13 cellular contexts compared by ENCODE assay signal in the genomic region with DNA sequence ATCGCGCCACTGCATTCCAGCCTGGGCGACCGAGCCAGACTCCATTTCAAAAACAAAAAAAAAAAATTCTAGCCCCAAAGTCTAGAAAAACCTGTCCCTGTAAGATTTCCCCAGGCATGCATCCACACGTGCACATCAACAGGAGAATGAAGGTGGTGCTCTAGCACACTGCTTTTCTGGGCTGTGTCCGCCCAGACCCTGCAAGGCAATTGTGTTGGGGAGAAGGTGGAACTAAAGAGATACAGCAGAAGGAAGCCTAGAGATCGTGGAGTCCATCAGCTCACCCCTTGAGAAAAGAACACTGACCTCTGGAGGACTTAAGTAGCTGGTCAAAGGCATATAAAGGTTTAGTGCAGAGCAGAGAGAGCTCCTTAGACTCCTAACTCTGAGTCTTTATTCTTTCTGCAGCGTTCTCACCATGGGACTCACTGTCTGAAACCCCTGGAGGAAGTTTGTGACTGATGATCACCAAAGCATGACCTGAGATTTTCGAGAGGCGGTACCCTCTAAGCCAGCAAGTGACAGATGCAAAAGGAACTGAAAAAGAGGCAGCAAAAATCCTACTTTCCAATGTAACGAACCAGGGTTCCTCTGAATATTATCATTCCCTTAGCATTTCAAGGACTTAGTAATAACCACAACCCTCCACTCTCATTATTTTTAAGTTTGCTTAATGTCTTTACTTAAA.
A peak's percentile ranks its signal among the peaks of the same experiment; 100 is the strongest.
DNase-seq lines count a peak whose midpoint lies in the region; ATAC-seq and TF ChIP-seq lines count a peak whose summit lies in the region.
"Had no signal": no experiment of that assay in that cellular context is flagged by ENCODE, and none has a peak within 500 bp of the region (broad histone marks: within the 10 kb centered on the region; RNA-seq: fewer than 3 reads in every experiment).

No MANE protein-coding gene starts in this region.

- no peaks in the 10 kb centered on the region for H3K4me1 Mint-ChIP-seq in CD4-positive, alpha-beta T cell (ENCODE audit: low read depth)
- H3K4me1 Mint-ChIP-seq: mesothelial cell of epicardium had no signal

- no peak overlapping the region for H3K27ac Mint-ChIP-seq in CD4-positive, alpha-beta T cell
- H3K27ac Mint-ChIP-seq: activated naive CD4-positive, alpha-beta T cell treated with anti-CD3 and anti-CD28 coated beads for 36 hours; mesothelial cell of epicardium had no signal

- ATAC-seq in HG02642 (IDR thresholded peaks at IDR 0.05; ENCODE audit: poor library complexity, unreplicated experiment) (peak; percentile 95), HG03457 (IDR thresholded peaks at IDR 0.05; ENCODE audit: unreplicated experiment) (peak; percentile 93)
- no peak for ATAC-seq in CD4-positive, alpha-beta T cell (ENCODE audit: poor library complexity)
- ATAC-seq: heart left ventricle had no signal

- peak overlapping the region; percentile 56 to 78 (median 65) for H3K4me2 ChIP-seq in BLaER1 treated with 17β-estradiol and CSF1 and Interleukin-3, amounts not matched to agents 10 nM and 100 nM

- CTCF ChIA-PET in CD4-positive, alpha-beta T cell (lab: Charles Lee), result no interaction called here

- H3K27me3 ChIP-seq in BLaER1 treated with 17β-estradiol and CSF1 and Interleukin-3, amounts not matched to agents 10 nM and 100 nM, result no peaks in the 10 kb centered on the region
- H3K27me3 ChIP-seq in CD4-positive, alpha-beta T cell (ENCODE audit: control insufficient read depth, insufficient read depth, low read length), result no peaks in the 10 kb centered on the region
- H3K27me3 ChIP-seq: sigmoid colon had no signal

- no peak for TF ChIP-seq CTCF in CD4-positive, alpha-beta T cell (IDR thresholded peaks at IDR 0.05)

- H3K27ac ChIP-seq in BLaER1 treated with 17β-estradiol and CSF1 and Interleukin-3, amounts not matched to agents 10 nM and 100 nM, result no peak overlapping the region
- H3K27ac ChIP-seq in CD4-positive, alpha-beta T cell (ENCODE audit: low read depth, low read length), result no peak overlapping the region
- H3K27ac ChIP-seq: heart left ventricle, sigmoid colon had no signal

- peaks cover 10% of the 10 kb centered on the region for H3K27me3 Mint-ChIP-seq in CD4-positive, alpha-beta T cell

- no peaks in the 10 kb centered on the region for H4K20me1 ChIP-seq in BLaER1 treated with 17β-estradiol and CSF1 and Interleukin-3, amounts not matched to agents 10 nM and 100 nM

- 0 out of 22 replicates have a peak overlapping the region, but pooled peaks of 2 of the 11 experiments have one; percentile 3 to 16 for H3K9ac ChIP-seq in BLaER1 treated with 17β-estradiol and CSF1 and Interleukin-3, amounts not matched to agents 10 nM and 100 nM

- POLR2A ChIA-PET in CD4-positive, alpha-beta T cell (lab: Charles Lee), result no interaction called here

- no peaks in the 10 kb centered on the region for H3K36me3 Mint-ChIP-seq in CD4-positive, alpha-beta T cell (ENCODE audit: low read depth)

- intact Hi-C loops in CD4-positive, alpha-beta T cell (cut with DNase I, micrococcal nuclease), result no loop called here

- H3K36me3 ChIP-seq in BLaER1 treated with 17β-estradiol and CSF1 and Interleukin-3, amounts not matched to agents 10 nM and 100 nM, result no peaks in the 10 kb centered on the region
- H3K36me3 ChIP-seq: heart left ventricle, sigmoid colon had no signal

- peak; percentile 68 for DNase-seq in GM19240 (ENCODE audit: insufficient read length, low spot score)
- DNase-seq in CD4-positive, alpha-beta T cell, result no peak
- no peak for DNase-seq in OCI-M1 (lab: John Stamatoyannopoulos, UW)
- DNase-seq in activated CD4-positive, alpha-beta T cell treated with anti-CD3 and anti-CD28 coated beads, Interleukin-2, amount 50 U/mL, for 48 hours, result no peak
- no peak for DNase-seq in inferior parietal cortex (ENCODE audit: extremely low spot score)
- DNase-seq: activated naive CD4-positive, alpha-beta T cell treated with anti-CD3 and anti-CD28 coated beads for 36 hours; heart left ventricle; NCI-H187; sigmoid colon had no signal

- peak overlapping the region in 2 of 10 experiments; percentile 11 to 15; a peak in 2 of 20 replicates for H3K4me3 ChIP-seq in BLaER1 treated with 17β-estradiol and CSF1 and Interleukin-3, amounts not matched to agents 10 nM and 100 nM
- H3K4me3 ChIP-seq: heart left ventricle, sigmoid colon had no signal

- H3K9me3 Mint-ChIP-seq in CD4-positive, alpha-beta T cell, result no peaks in the 10 kb centered on the region
- H3K9me3 Mint-ChIP-seq: activated naive CD4-positive, alpha-beta T cell treated with anti-CD3 and anti-CD28 coated beads for 36 hours had no signal

- peaks cover 0 to 7% (median 0%) of the 10 kb centered on the region in 11 experiments; a peak in 1 of 22 replicates for H3K9me3 ChIP-seq in BLaER1 treated with 17β-estradiol and CSF1 and Interleukin-3, amounts not matched to agents 10 nM and 100 nM (replicated peaks in 1 of 11)
- no peaks in the 10 kb centered on the region for H3K9me3 ChIP-seq in CD4-positive, alpha-beta T cell (ENCODE audit: control insufficient read depth, low read length)
- H3K9me3 ChIP-seq: heart left ventricle, sigmoid colon had no signal

- peaks cover 10 to 23% (median 19%) of the 10 kb centered on the region in 10 experiments; a peak in 19 of 20 replicates for H3K4me1 ChIP-seq in BLaER1 treated with 17β-estradiol and CSF1 and Interleukin-3, amounts not matched to agents 10 nM and 100 nM
- H3K4me1 ChIP-seq: heart left ventricle, sigmoid colon had no signal

- H3K4me3 Mint-ChIP-seq in CD4-positive, alpha-beta T cell, result no peak overlapping the region
- H3K4me3 Mint-ChIP-seq: activated naive CD4-positive, alpha-beta T cell treated with anti-CD3 and anti-CD28 coated beads for 36 hours; mesothelial cell of epicardium had no signal
